14 cellular contexts compared by ENCODE assay signal in the genomic region with DNA sequence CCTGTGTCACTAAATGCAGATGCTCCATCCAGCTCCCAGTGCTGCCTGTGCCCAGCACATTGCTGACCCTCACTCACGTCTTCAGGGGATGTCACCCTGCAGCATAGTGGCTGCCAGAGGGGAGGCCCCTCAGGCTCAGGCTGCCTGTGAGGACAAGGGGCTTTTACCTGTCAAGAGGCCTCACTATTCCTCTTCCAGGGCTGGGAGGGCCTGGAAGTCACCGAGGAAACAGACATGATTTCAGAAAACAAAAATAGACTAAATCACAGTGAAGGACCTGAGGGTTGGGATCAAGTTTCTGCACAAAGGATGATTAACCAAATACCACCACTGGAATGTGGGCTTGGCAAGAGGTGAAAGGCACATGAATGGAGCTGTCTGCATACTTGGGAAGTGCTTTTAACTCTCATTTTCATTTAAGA.
DNase-seq lines count a peak whose midpoint lies in the region; ATAC-seq and TF ChIP-seq lines count a peak whose summit lies in the region.
"Had no signal": no experiment of that assay in that cellular context is flagged by ENCODE, and none has a peak within 500 bp of the region (broad histone marks: within the 10 kb centered on the region; RNA-seq: fewer than 3 reads in every experiment).

No MANE protein-coding gene starts in this region.

- peak overlapping the region; percentile 73 to 93 (median 84) for H3K27ac ChIP-seq in thyroid gland

- peaks cover 12% of the 10 kb centered on the region in 2 donors for H3K4me1 ChIP-seq in thyroid gland

- H3K4me3 ChIP-seq in astrocyte of the spinal cord (ENCODE audit: low read depth, low read length) = no peak overlapping the region
- no peak overlapping the region for H3K4me3 ChIP-seq in thyroid gland (replicated peaks in 1 of 3)

- H3K9me3 ChIP-seq in thyroid gland = no peaks in the 10 kb centered on the region

- in situ Hi-C loops in astrocyte of the spinal cord (cut with HindIII; ENCODE audit: low sequenced_read_pairs) = no loop called here

- H3K27me3 ChIP-seq in thyroid gland = no peaks in the 10 kb centered on the region

- WGBS in thyroid gland, 2 donors = 16 to 38% methylated on average over 2 of the region's 2 CpGs

- intact Hi-C loops in thyroid gland (cut with DNase I) = no loop called here

- DNase-seq in NCI-H2029 treated with DMSO at 0.1 percent for 48 hours (lab: John Stamatoyannopoulos, UW) (peak; percentile 49), NCI-H2029 (lab: John Stamatoyannopoulos, UW) (no peak), astrocyte of the spinal cord (ENCODE audit: low read depth, low spot score) (peak; percentile 68), kidney glomerular epithelial cell (lab: John Stamatoyannopoulos, UW) (peak; percentile 95), thyroid gland (peak; percentile 48 to 70), germinal center (ENCODE audit: low spot score) (no peak)
- no peak for DNase-seq in stimulated activated naive CD8-positive, alpha-beta T cell treated with anti-CD3 and anti-CD28 coated beads, Interleukin-15, Interleukin-2, amounts not matched to agents 100 U/mL and 50 U/mL, for 24 hours
- DNase-seq: 8988T; activated CD4-positive, CD25-positive, alpha-beta regulatory T cell treated with anti-CD3 and anti-CD28 coated beads, Interleukin-2, amount 50 U/mL, for 72 hours; NCI-H526; nucleus accumbens; stimulated activated CD4-positive, alpha-beta T cell treated with anti-CD3 and anti-CD28 coated beads, Interleukin-4, amount 100 ng/mL, for 1 hour; stimulated activated naive CD8-positive, alpha-beta T cell treated with anti-CD3 and anti-CD28 coated beads, Interleukin-15, amount 100 ng/mL, for 72 hours had no signal

- no peak for TF ChIP-seq POLR2A in thyroid gland (IDR thresholded peaks at IDR 0.05)

- TF ChIP-seq CTCF in astrocyte of the spinal cord (IDR thresholded peaks at IDR 0.05; ENCODE audit: low read depth, low read length) (no peak), thyroid gland (IDR thresholded peaks at IDR 0.05) (no peak)

- no peaks in the 10 kb centered on the region for H3K36me3 ChIP-seq in thyroid gland

- ATAC-seq in HG03039 (IDR thresholded peaks at IDR 0.05; ENCODE audit: unreplicated experiment) = no peak
- no peak for ATAC-seq in stimulated activated naive CD8-positive, alpha-beta T cell treated with anti-CD3 and anti-CD28 coated beads, Interleukin-15, Interleukin-2, amounts not matched to agents 100 U/mL and 50 U/mL, for 24 hours
- ATAC-seq: stimulated activated naive CD8-positive, alpha-beta T cell treated with anti-CD3 and anti-CD28 coated beads, Interleukin-15, amount 100 ng/mL, for 72 hours had no signal

Comparison
In these comparisons a context has a peak if more than half of its experiments do, and no peak if none do; other contexts are left out.
1. DNase-seq: peak in NCI-H2029 treated with DMSO at 0.1 percent for 48 hours (single experiment), astrocyte of the spinal cord (single experiment), kidney glomerular epithelial cell (single experiment) and thyroid gland (2 of 2); none in NCI-H2029 (single experiment), germinal center (single experiment) and stimulated activated naive CD8-positive, alpha-beta T cell treated with anti-CD3 and anti-CD28 coated beads, Interleukin-15, Interleukin-2, amounts not matched to agents 100 U/mL and 50 U/mL, for 24 hours (single experiment).